Comparison of ENCODE assay signal across 15 cellular contexts in the genomic region with DNA sequence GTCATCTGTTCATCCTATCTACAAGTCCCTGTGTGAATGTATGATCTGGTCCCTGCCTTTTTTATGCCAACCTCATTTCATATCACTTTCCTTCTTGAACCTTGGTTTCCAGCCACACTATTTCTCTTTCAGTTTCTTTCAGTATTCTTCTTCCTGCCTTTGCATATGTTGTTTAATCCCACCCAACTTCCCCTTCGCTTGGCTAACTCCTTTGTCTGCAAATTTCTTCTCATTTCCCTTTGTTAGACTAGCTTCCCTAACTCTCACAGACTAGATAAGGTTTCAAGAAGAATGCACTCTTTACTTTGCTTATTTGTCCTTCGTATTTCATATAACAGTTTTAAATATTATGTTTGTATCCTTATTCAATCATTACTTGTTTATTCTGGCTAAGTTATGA.
DNase-seq lines count a peak whose midpoint lies in the region; ATAC-seq and TF ChIP-seq lines count a peak whose summit lies in the region.
"Had no signal": no experiment of that assay in that cellular context is flagged by ENCODE, and none has a peak within 500 bp of the region (broad histone marks: within the 10 kb centered on the region; RNA-seq: fewer than 3 reads in every experiment).

No MANE protein-coding gene starts in this region.

- no peaks in the 10 kb centered on the region for H3K27me3 Mint-ChIP-seq in memory B cell
- H3K27me3 Mint-ChIP-seq: CD8-positive, alpha-beta memory T cell had no signal

- H3K36me3 ChIP-seq in MG63: no peaks in the 10 kb centered on the region
- no peaks in the 10 kb centered on the region for H3K36me3 ChIP-seq in tibial nerve
- H3K36me3 ChIP-seq: SJSA1 had no signal

- no peak for TF ChIP-seq CTCF in tibial nerve (IDR thresholded peaks at IDR 0.05)

- no peak overlapping the region for H3K27ac Mint-ChIP-seq in memory B cell
- H3K27ac Mint-ChIP-seq: CD8-positive, alpha-beta memory T cell had no signal

- TF ChIP-seq POLR2A in tibial nerve (IDR thresholded peaks at IDR 0.05): no peak

- H3K4me1 ChIP-seq in tibial nerve: no peaks in the 10 kb centered on the region
- H3K4me1 ChIP-seq: SJSA1 had no signal

- no peak for TF ChIP-seq EP300 in tibial nerve (IDR thresholded peaks at IDR 0.05)

- H3K9me3 ChIP-seq in MG63: peaks cover 4% of the 10 kb centered on the region; the same call in 1 of the 2 replicates
- peaks cover 0 to 5% (median 0%) of the 10 kb centered on the region in 4 donors for H3K9me3 ChIP-seq in tibial nerve
- H3K9me3 ChIP-seq: SJSA1 had no signal

- H3K4me1 Mint-ChIP-seq in memory B cell: peaks cover 3% of the 10 kb centered on the region
- H3K4me1 Mint-ChIP-seq: CD8-positive, alpha-beta memory T cell had no signal

- H3K4me3 ChIP-seq in MG63 (no peak overlapping the region), tibial nerve (no peak overlapping the region)
- H3K4me3 ChIP-seq: SJSA1 had no signal

- peak; percentile 10 for DNase-seq in MG63
- peak; percentile 64 for DNase-seq in NOMO-1 treated with dmso at 0.1 percent for 144 hours (lab: John Stamatoyannopoulos, UW; ENCODE audit: unreplicated experiment)
- no peak for DNase-seq in memory B cell (ENCODE audit: low spot score in 2 of 2)
- DNase-seq in SW480 (ENCODE audit: low spot score): no peak
- DNase-seq in NCI-H748 treated with DMSO at 0.1 percent for 48 hours (lab: John Stamatoyannopoulos, UW): no peak
- DNase-seq in posterior cingulate gyrus: no peak
- DNase-seq in tibial nerve (ENCODE audit: low spot score in 2 of 2): no peak
- DNase-seq: CD8-positive, alpha-beta memory T cell; DMS 273 treated with DMSO at 0.1 percent for 48 hours; EL; NCI-H1048; NCI-H1694 treated with DMSO at 0.1 percent for 48 hours; NCI-H69 had no signal

- no peaks in the 10 kb centered on the region for H3K27me3 ChIP-seq in MG63
- H3K27me3 ChIP-seq in tibial nerve: no peaks in the 10 kb centered on the region
- H3K27me3 ChIP-seq: SJSA1 had no signal

- H3K4me3 Mint-ChIP-seq in memory B cell: no peak overlapping the region
- H3K4me3 Mint-ChIP-seq: CD8-positive, alpha-beta memory T cell had no signal

- H3K27ac ChIP-seq in tibial nerve: no peak overlapping the region
- H3K27ac ChIP-seq: RWPE1, SJSA1 had no signal

- ATAC-seq in memory B cell (ENCODE audit: low read depth): peak; percentile 51

- no peaks in the 10 kb centered on the region for H3K9me3 Mint-ChIP-seq in memory B cell

- 62 to 71% methylated on average over 2 of the region's 2 CpGs for WGBS in tibial nerve, 2 donors

- intact Hi-C loops in posterior cingulate gyrus (cut with DNase I): no loop called here

- no peaks in the 10 kb centered on the region for H3K36me3 Mint-ChIP-seq in memory B cell
- H3K36me3 Mint-ChIP-seq: CD8-positive, alpha-beta memory T cell had no signal

Comparison
In these comparisons a context has a peak if more than half of its experiments do, and no peak if none do; other contexts are left out.
1. DNase-seq: peak in MG63 (single experiment) and NOMO-1 treated with dmso at 0.1 percent for 144 hours (single experiment); none in memory B cell (0 of 2), SW480 (single experiment), NCI-H748 treated with DMSO at 0.1 percent for 48 hours (single experiment), posterior cingulate gyrus (0 of 10) and tibial nerve (0 of 2).